ENCODE assay signal across 16 cellular contexts in genomic region chr9:131039129-131039954, GRCh38. TPM values are rescaled to one million over a fixed set of nuclear protein-coding genes. Genes with fewer than 3 reads are reported as not detected.
DNase-seq lines count a peak whose midpoint lies in the region; ATAC-seq and TF ChIP-seq lines count a peak whose summit lies in the region.
"Had no signal": no experiment of that assay in that cellular context is flagged by ENCODE, and none has a peak within 500 bp of the region (broad histone marks: within the 10 kb centered on the region; RNA-seq: fewer than 3 reads in every experiment).

No MANE protein-coding gene starts in this region.

- H3K27ac Mint-ChIP-seq in endothelial cell (ENCODE audit: unreplicated experiment), result peak overlapping the region; percentile 11
- H3K27ac Mint-ChIP-seq: CD4-positive, alpha-beta T cell had no signal

- H3K4me1 ChIP-seq in osteoblast (ENCODE audit: insufficient read depth, low read length), result no peaks in the 10 kb centered on the region
- H3K4me1 ChIP-seq: HAP-1 had no signal

- ATAC-seq in Right ventricle myocardium inferior (no peak), left cardiac atrium (no peak), HG03460 (IDR thresholded peaks at IDR 0.05; ENCODE audit: unreplicated experiment) (no peak)
- ATAC-seq: GM12878 had no signal

- intact Hi-C loops in Right ventricle myocardium inferior (cut with DNase I) (no loop called here), left cardiac atrium (cut with DNase I) (no loop called here), head of caudate nucleus (cut with DNase I) (no loop called here)

- no peak overlapping the region for H3K4me3 Mint-ChIP-seq in endothelial cell (ENCODE audit: unreplicated experiment)
- H3K4me3 Mint-ChIP-seq: CD4-positive, alpha-beta T cell had no signal

- H3K4me2 ChIP-seq in osteoblast (ENCODE audit: insufficient read depth, low read length), result no peak overlapping the region

- H3K36me3 ChIP-seq in osteoblast (ENCODE audit: insufficient read depth, low read length), result no peaks in the 10 kb centered on the region
- H3K36me3 ChIP-seq: HAP-1 had no signal

- H3K9me3 ChIP-seq in osteoblast (ENCODE audit: low read depth, low read length), result no peaks in the 10 kb centered on the region
- H3K9me3 ChIP-seq: HAP-1 had no signal

- no peak overlapping the region for H2AFZ ChIP-seq in osteoblast (ENCODE audit: low read length)
- H2AFZ ChIP-seq: GM23248 had no signal

- DNase-seq in Right ventricle myocardium inferior (ENCODE audit: missing footprints), result peak; percentile 63
- no peak for DNase-seq in left cardiac atrium
- DNase-seq in endothelial cell (ENCODE audit: low spot score), result no peak
- DNase-seq in osteoblast (ENCODE audit: insufficient read length, low spot score, missing footprints), result peak; percentile 68
- no peak for DNase-seq in germinal center (ENCODE audit: low spot score)
- no peak for DNase-seq in head of caudate nucleus
- DNase-seq: AML-193; C1 segment of cervical spinal cord; Calu3; CD4-positive, alpha-beta T cell; DMS 273 treated with DMSO at 0.1 percent for 48 hours; GM23248 had no signal

- peaks cover 10% of the 10 kb centered on the region for H3K36me3 Mint-ChIP-seq in endothelial cell (ENCODE audit: low read depth, unreplicated experiment)

- no peaks in the 10 kb centered on the region for H3K9me3 Mint-ChIP-seq in endothelial cell (ENCODE audit: unreplicated experiment)
- H3K9me3 Mint-ChIP-seq: CD4-positive, alpha-beta T cell had no signal

- H3K4me1 Mint-ChIP-seq in endothelial cell (ENCODE audit: unreplicated experiment), result peaks cover 11% of the 10 kb centered on the region

- no peaks in the 10 kb centered on the region for H3K79me2 ChIP-seq in osteoblast (ENCODE audit: insufficient read depth, low read length)

- no peak for TF ChIP-seq CTCF in endothelial cell (IDR thresholded peaks at IDR 0.05; ENCODE audit: unreplicated experiment)
- TF ChIP-seq CTCF in osteoblast (IDR thresholded peaks at IDR 0.05; ENCODE audit: extremely low read depth, low read depth, low read length), result no peak

- no peak overlapping the region for H3K4me3 ChIP-seq in osteoblast (ENCODE audit: insufficient read depth, low read length)
- H3K4me3 ChIP-seq: GM12878, GM23248, HAP-1 had no signal

- H3K27ac ChIP-seq in osteoblast (ENCODE audit: low read depth, low read length), result no peak overlapping the region
- H3K27ac ChIP-seq: 22Rv1, GM23248 had no signal

- no peaks in the 10 kb centered on the region for H4K20me1 ChIP-seq in osteoblast (ENCODE audit: insufficient read depth, low read length)

- H3K27me3 Mint-ChIP-seq in endothelial cell (ENCODE audit: unreplicated experiment), result peaks cover 13% of the 10 kb centered on the region

- peaks cover 10% of the 10 kb centered on the region for H3K27me3 ChIP-seq in osteoblast (ENCODE audit: insufficient read depth, low read length)

RNA-seq across cellular contexts. Expression of gene LAMC3, which starts 30.4 kb away (rescaled TPM):
- total RNA-seq in Right ventricle myocardium inferior (0.22 TPM), left cardiac atrium (1 to 10 TPM in 1 of 2 donors, under 1 TPM in 1; 0.29 to 1.1 TPM), endothelial cell (ENCODE audit: unreplicated experiment) (30.1 TPM), osteoblast (under 0.01 TPM in 1 of 2 replicates, not detected in the other)
- total RNA-seq: Calu3, GM23248 had no signal

RNA-seq across cellular contexts. Expression of gene AIF1L, which starts 57.0 kb away (rescaled TPM):
- 22.2 TPM for total RNA-seq in Right ventricle myocardium inferior
- 10 to 100 TPM; 22.0 to 31.1 TPM for total RNA-seq in left cardiac atrium
- total RNA-seq in endothelial cell (ENCODE audit: unreplicated experiment), result 16.3 TPM
- total RNA-seq in osteoblast, result under 0.01 TPM in 1 of 2 replicates, not detected in the other
- total RNA-seq: CD4-positive, alpha-beta T cell; GM23248 had no signal

Comparison
In these comparisons a context has a peak if more than half of its experiments do, and no peak if none do; other contexts are left out.
1. DNase-seq: peak in Right ventricle myocardium inferior (single experiment) and osteoblast (single experiment); none in left cardiac atrium (single experiment), endothelial cell (single experiment), germinal center (single experiment) and head of caudate nucleus (0 of 42).
2. RNA of gene LAMC3, which starts 30.4 kb away (total RNA-seq): 30.1 TPM in endothelial cell (single experiment); 0.29 to 1.1 TPM in left cardiac atrium, 0.22 TPM in Right ventricle myocardium inferior (single experiment) and under 0.01 TPM in osteoblast; every median in the first group is over 10 times any median in the second.
3. RNA of gene AIF1L, which starts 57.0 kb away (total RNA-seq): 22.0 to 31.1 TPM in left cardiac atrium, 22.2 TPM in Right ventricle myocardium inferior (single experiment) and 16.3 TPM in endothelial cell (single experiment); under 0.01 TPM in osteoblast; every median in the first group is over 10 times any median in the second.